In the genomic region with DNA sequence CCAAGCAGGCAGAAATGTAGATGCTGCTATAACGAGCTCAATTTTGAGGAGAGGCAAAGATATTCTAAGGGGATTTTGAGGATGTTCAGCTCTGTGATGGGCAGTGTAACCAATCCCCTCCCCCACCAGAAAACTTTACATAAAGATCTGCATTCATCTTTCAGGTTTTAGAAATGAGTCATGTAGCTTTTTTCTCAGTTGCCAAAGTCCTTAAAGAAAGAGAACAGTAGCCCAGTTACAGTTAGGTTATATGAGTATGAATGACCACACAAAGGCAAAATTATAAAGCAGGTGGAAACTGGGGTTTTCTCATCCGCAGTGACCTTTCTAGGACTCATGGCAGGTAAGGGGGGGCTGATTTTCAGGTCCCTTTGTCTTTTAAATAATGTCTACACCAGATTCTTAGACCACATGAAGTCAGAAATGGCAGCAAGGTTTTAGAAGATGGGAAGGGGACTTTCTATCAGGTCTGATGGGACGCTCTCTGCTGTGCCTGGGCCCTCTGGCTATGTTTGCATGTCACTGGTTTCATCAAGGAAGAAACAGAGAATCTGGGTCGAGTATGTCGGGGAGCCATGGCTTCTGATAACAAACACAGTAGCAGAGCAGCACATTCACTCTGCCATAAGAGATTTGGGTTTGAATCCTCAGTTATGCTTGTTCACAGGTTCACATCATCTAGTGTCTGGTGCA, we compare ENCODE assay signal across 8 cellular contexts.
DNase-seq lines count a peak whose midpoint lies in the region; ATAC-seq and TF ChIP-seq lines count a peak whose summit lies in the region.
"Had no signal": no experiment of that assay in that cellular context is flagged by ENCODE, and none has a peak within 500 bp of the region (broad histone marks: within the 10 kb centered on the region; RNA-seq: fewer than 3 reads in every experiment).

No MANE protein-coding gene starts in this region.

- intact Hi-C loops in activated T-helper 1 cell treated with anti-CD3 and anti-CD28 coated beads, Interleukin-12 subunit alpha, Interleukin-12 subunit beta, Interleukin-2, Interleukin-4 antibody, amounts not matched to agents 30 ng/mL and 10 ng/mL and 1 ng/mL, durations not matched to agents 14 hours and 24 hours and 36 hours (cut with micrococcal nuclease), result loop anchor here (1.0 to 5.0 kb wide), 9 partner anchors 119 to 989 kb away; no protein-coding TSS in a partner anchor
- intact Hi-C loops in esophagus squamous epithelium (cut with DNase I) (no loop called here), sciatic nerve (cut with DNase I) (no loop called here)

- no peak for DNase-seq in activated T-helper 1 cell treated with anti-CD3 and anti-CD28 coated beads, Interleukin-12 subunit alpha, Interleukin-12 subunit beta, Interleukin-2, Interleukin-4 antibody, amounts not matched to agents 30 ng/mL and 10 ng/mL and 1 ng/mL, durations not matched to agents 14 hours and 24 hours and 36 hours (ENCODE audit: low spot score)
- DNase-seq in esophagus squamous epithelium (lab: John Stamatoyannopoulos, UW) (no peak), HEK293T (ENCODE audit: extremely low spot score) (no peak), sciatic nerve (ENCODE audit: low spot score) (no peak)

- no peaks in the 10 kb centered on the region for H3K9me3 ChIP-seq in esophagus squamous epithelium

- ATAC-seq in GM18517 (IDR thresholded peaks at IDR 0.05; ENCODE audit: unreplicated experiment) (peak; percentile 53), GM19455 (IDR thresholded peaks at IDR 0.05; ENCODE audit: unreplicated experiment) (peak; percentile 52), HG03039 (IDR thresholded peaks at IDR 0.05; ENCODE audit: unreplicated experiment) (peak; percentile 40), sciatic nerve (no peak)

- peaks cover 0 to 4% (median 4%) of the 10 kb centered on the region in 3 donors for H3K4me1 ChIP-seq in esophagus squamous epithelium

- H3K27ac Mint-ChIP-seq in activated T-helper 1 cell treated with anti-CD3 and anti-CD28 coated beads, Interleukin-12 subunit alpha, Interleukin-12 subunit beta, Interleukin-2, Interleukin-4 antibody, amounts not matched to agents 30 ng/mL and 10 ng/mL and 1 ng/mL, durations not matched to agents 14 hours and 24 hours and 36 hours, result peak overlapping the region; percentile 80
- H3K27ac Mint-ChIP-seq: activated naive CD4-positive, alpha-beta T cell treated with anti-CD3 and anti-CD28 coated beads, Interleukin-2, amount 50 U/mL, for 24 hours had no signal

- H3K27me3 ChIP-seq in esophagus squamous epithelium, result no peaks in the 10 kb centered on the region

- H3K4me3 ChIP-seq in esophagus squamous epithelium, result no peak overlapping the region

- H3K27me3 Mint-ChIP-seq in activated T-helper 1 cell treated with anti-CD3 and anti-CD28 coated beads, Interleukin-12 subunit alpha, Interleukin-12 subunit beta, Interleukin-2, Interleukin-4 antibody, amounts not matched to agents 30 ng/mL and 10 ng/mL and 1 ng/mL, durations not matched to agents 14 hours and 24 hours and 36 hours (ENCODE audit: insufficient read depth), result peaks cover 2% of the 10 kb centered on the region
- H3K27me3 Mint-ChIP-seq: activated naive CD4-positive, alpha-beta T cell treated with anti-CD3 and anti-CD28 coated beads, Interleukin-2, amount 50 U/mL, for 24 hours had no signal

- POLR2A ChIA-PET in HEK293T (lab: Yijun Ruan, JAX), result no interaction called here

- H3K27ac ChIP-seq in esophagus squamous epithelium, result no peak overlapping the region

- CTCF ChIA-PET in HEK293T (lab: Yijun Ruan, JAX), result interaction anchor here (1.6 to 2.7 kb wide), 3 partner anchors 10 to 1445 kb away, joined by 6 to 9 read pairs (median 9); no protein-coding TSS in a partner anchor

- TF ChIP-seq POLR2A in esophagus squamous epithelium (IDR thresholded peaks at IDR 0.05), result no peak

- TF ChIP-seq CTCF in esophagus squamous epithelium (IDR thresholded peaks at IDR 0.05), result no peak

- H3K4me1 Mint-ChIP-seq in activated T-helper 1 cell treated with anti-CD3 and anti-CD28 coated beads, Interleukin-12 subunit alpha, Interleukin-12 subunit beta, Interleukin-2, Interleukin-4 antibody, amounts not matched to agents 30 ng/mL and 10 ng/mL and 1 ng/mL, durations not matched to agents 14 hours and 24 hours and 36 hours (ENCODE audit: low read depth), result peaks cover 47% of the 10 kb centered on the region

- whole genome bisulfite sequencing in esophagus squamous epithelium, 2 donors, result 63 to 82% methylated on average over 5 of the region's 5 CpGs

- H3K36me3 Mint-ChIP-seq in activated T-helper 1 cell treated with anti-CD3 and anti-CD28 coated beads, Interleukin-12 subunit alpha, Interleukin-12 subunit beta, Interleukin-2, Interleukin-4 antibody, amounts not matched to agents 30 ng/mL and 10 ng/mL and 1 ng/mL, durations not matched to agents 14 hours and 24 hours and 36 hours (ENCODE audit: low read depth), result no peaks in the 10 kb centered on the region
- H3K36me3 Mint-ChIP-seq: activated naive CD4-positive, alpha-beta T cell treated with anti-CD3 and anti-CD28 coated beads, Interleukin-2, amount 50 U/mL, for 24 hours had no signal

- H3K9me3 Mint-ChIP-seq in activated T-helper 1 cell treated with anti-CD3 and anti-CD28 coated beads, Interleukin-12 subunit alpha, Interleukin-12 subunit beta, Interleukin-2, Interleukin-4 antibody, amounts not matched to agents 30 ng/mL and 10 ng/mL and 1 ng/mL, durations not matched to agents 14 hours and 24 hours and 36 hours, result no peaks in the 10 kb centered on the region
- H3K9me3 Mint-ChIP-seq: activated naive CD4-positive, alpha-beta T cell treated with anti-CD3 and anti-CD28 coated beads, Interleukin-2, amount 50 U/mL, for 24 hours had no signal

- H3K36me3 ChIP-seq in esophagus squamous epithelium, result no peaks in the 10 kb centered on the region

- no peak overlapping the region for H3K4me3 Mint-ChIP-seq in activated T-helper 1 cell treated with anti-CD3 and anti-CD28 coated beads, Interleukin-12 subunit alpha, Interleukin-12 subunit beta, Interleukin-2, Interleukin-4 antibody, amounts not matched to agents 30 ng/mL and 10 ng/mL and 1 ng/mL, durations not matched to agents 14 hours and 24 hours and 36 hours
- H3K4me3 Mint-ChIP-seq: activated naive CD4-positive, alpha-beta T cell treated with anti-CD3 and anti-CD28 coated beads, Interleukin-2, amount 50 U/mL, for 24 hours had no signal

TF ChIP-seq in HEK293T, 16 proteins besides CTCF, POLR2A, EP300 and RAD21:
- no peak for TF ChIP-seq PKNOX1 (IDR thresholded peaks at IDR 0.05)
- TF ChIP-seq ZNF384 (IDR thresholded peaks at IDR 0.05), result no peak
- TF ChIP-seq FOXM1 (IDR thresholded peaks at IDR 0.05; ENCODE audit: borderline replicate concordance), result no peak
- no peak for TF ChIP-seq FOXA1 (IDR thresholded peaks at IDR 0.05)
- TF ChIP-seq SUZ12 (IDR thresholded peaks at IDR 0.05), result no peak
- TF ChIP-seq HDGF (IDR thresholded peaks at IDR 0.05; ENCODE audit: borderline replicate concordance), result no peak
- TF ChIP-seq BHLHE40 (IDR thresholded peaks at IDR 0.05; ENCODE audit: borderline replicate concordance), result no peak
- no peak for TF ChIP-seq TARDBP (IDR thresholded peaks at IDR 0.05)
- TF ChIP-seq LEF1 (IDR thresholded peaks at IDR 0.05; ENCODE audit: borderline replicate concordance), result no peak
- no peak for TF ChIP-seq ELF4 (IDR thresholded peaks at IDR 0.05)
- no peak for TF ChIP-seq NFRKB (IDR thresholded peaks at IDR 0.05)
- no peak for TF ChIP-seq FOXK2 (IDR thresholded peaks at IDR 0.05)
- TF ChIP-seq ARNT (IDR thresholded peaks at IDR 0.05), result no peak
- no peak for TF ChIP-seq CTBP1 (IDR thresholded peaks at IDR 0.05; ENCODE audit: borderline replicate concordance)
- TF ChIP-seq L3MBTL2 (conservative IDR thresholded peaks at IDR 0.05), result no peak
